ENCODE assay signal across 25 cellular contexts in the genomic region with DNA sequence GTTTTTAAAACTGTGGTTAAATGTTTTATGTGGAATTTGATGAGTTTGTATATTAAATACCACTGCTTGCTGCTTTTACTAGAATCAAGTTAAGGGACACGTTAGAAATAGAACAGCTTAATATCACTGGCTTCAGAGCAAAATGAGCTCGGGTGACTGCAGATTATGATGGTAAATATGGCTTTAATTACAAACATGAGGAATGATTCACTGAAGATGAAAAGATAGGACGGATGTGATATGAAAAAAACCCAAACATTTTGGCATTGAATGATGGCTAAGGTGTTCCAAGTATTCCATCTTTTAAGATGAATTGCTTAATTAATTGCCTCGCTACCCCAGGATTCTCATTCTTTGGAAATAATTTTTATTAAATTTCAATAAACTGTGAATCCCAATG.
"Had no signal": no experiment of that assay in that cellular context is flagged by ENCODE, and none has a peak within 500 bp of the region (broad histone marks: within the 10 kb centered on the region; RNA-seq: fewer than 3 reads in every experiment).

No MANE protein-coding gene starts in this region.

- H3K9me3 Mint-ChIP-seq: activated CD4-positive, alpha-beta T cell treated with anti-CD3 and anti-CD28 coated beads, Interleukin-2, amount 10 ng/mL, durations not matched to agents 7 days and 5 days; activated naive CD4-positive, alpha-beta T cell treated with anti-CD3 and anti-CD28 coated beads for 36 hours; immature natural killer cell; natural killer cell treated with Interleukin-12 subunit alpha and Interleukin-12 subunit beta and Interleukin-15 and Interleukin-18, amount 100 ng/mL, for 72 hours; T-cell; T-helper 2 cell treated with Interferon-gamma antibody and Interleukin-4, amounts not matched to agents 5 μg/mL and 100 μg/mL, for 36 hours had no signal

- H3K27ac ChIP-seq: brain microvascular endothelial cell, left ventricle myocardium inferior, prostate gland, SK-N-MC, thyroid gland, upper lobe of right lung, WERI-Rb-1 had no signal

- H3K4me3 ChIP-seq: left ventricle myocardium inferior, prostate gland, SK-N-MC, thyroid gland, upper lobe of right lung had no signal

- H3K27me3 ChIP-seq: brain microvascular endothelial cell, thyroid gland, upper lobe of right lung had no signal

- H3K27ac Mint-ChIP-seq: activated CD4-positive, alpha-beta T cell treated with anti-CD3 and anti-CD28 coated beads, Interleukin-2, amount 10 ng/mL, durations not matched to agents 7 days and 5 days; natural killer cell treated with Interleukin-12 subunit alpha and Interleukin-12 subunit beta and Interleukin-15 and Interleukin-18, amount 100 ng/mL, for 72 hours; T-helper 2 cell treated with Interferon-gamma antibody and Interleukin-4, amounts not matched to agents 5 μg/mL and 100 μg/mL, for 36 hours had no signal

- DNase-seq: activated CD4-positive, alpha-beta T cell treated with anti-CD3 and anti-CD28 coated beads, Interleukin-2, amount 10 ng/mL, durations not matched to agents 7 days and 5 days; activated CD4-positive, CD25-positive, alpha-beta regulatory T cell treated with anti-CD3 and anti-CD28 coated beads, Interleukin-2, amount 50 U/mL, for 72 hours; activated CD8-positive, alpha-beta memory T cell treated with anti-CD3 and anti-CD28 coated beads for 24 hours; activated CD8-positive, alpha-beta memory T cell treated with anti-CD3 and anti-CD28 coated beads, Interleukin-2, amount 50 U/mL, for 4 hours; activated naive CD4-positive, alpha-beta T cell treated with anti-CD3 and anti-CD28 coated beads for 36 hours; activated T-cell treated with anti-CD3 and anti-CD28 coated beads, Interleukin-2, amount 50 U/mL, for 48 hours; aorta; central memory CD4-positive, alpha-beta T cell; effector memory CD4-positive, alpha-beta T cell; immature natural killer cell; left ventricle myocardium inferior; midbrain; stimulated activated CD4-positive, alpha-beta T cell treated with anti-CD3 and anti-CD28 coated beads, Interleukin-2, amount 100 ng/mL, for 48 hours; stimulated activated CD8-positive, alpha-beta memory T cell treated with anti-CD3 and anti-CD28 coated beads, Interleukin-4, amount 100 ng/mL, for 48 hours; stimulated activated naive CD4-positive, alpha-beta T cell; T-cell; thyroid gland; upper lobe of right lung; WERI-Rb-1 had no signal

- ATAC-seq: esophagus mucosa; natural killer cell treated with Interleukin-12 subunit alpha and Interleukin-12 subunit beta and Interleukin-15 and Interleukin-18, amount 100 ng/mL, for 72 hours; T-cell; upper lobe of right lung had no signal

- H3K9me3 ChIP-seq: left ventricle myocardium inferior, prostate gland, thyroid gland, upper lobe of right lung had no signal

- H3K4me1 ChIP-seq: prostate gland had no signal

- H3K4me3 Mint-ChIP-seq: activated CD4-positive, alpha-beta T cell treated with anti-CD3 and anti-CD28 coated beads, Interleukin-2, amount 10 ng/mL, durations not matched to agents 7 days and 5 days; activated naive CD4-positive, alpha-beta T cell treated with anti-CD3 and anti-CD28 coated beads for 36 hours; immature natural killer cell; natural killer cell treated with Interleukin-12 subunit alpha and Interleukin-12 subunit beta and Interleukin-15 and Interleukin-18, amount 100 ng/mL, for 72 hours; T-cell; T-helper 2 cell treated with Interferon-gamma antibody and Interleukin-4, amounts not matched to agents 5 μg/mL and 100 μg/mL, for 36 hours had no signal

- H3K36me3 ChIP-seq: prostate gland, WERI-Rb-1 had no signal

- H3K27me3 Mint-ChIP-seq: activated CD4-positive, alpha-beta T cell treated with anti-CD3 and anti-CD28 coated beads, Interleukin-2, amount 10 ng/mL, durations not matched to agents 7 days and 5 days; natural killer cell treated with Interleukin-12 subunit alpha and Interleukin-12 subunit beta and Interleukin-15 and Interleukin-18, amount 100 ng/mL, for 72 hours; T-cell had no signal
